In the genomic region with DNA sequence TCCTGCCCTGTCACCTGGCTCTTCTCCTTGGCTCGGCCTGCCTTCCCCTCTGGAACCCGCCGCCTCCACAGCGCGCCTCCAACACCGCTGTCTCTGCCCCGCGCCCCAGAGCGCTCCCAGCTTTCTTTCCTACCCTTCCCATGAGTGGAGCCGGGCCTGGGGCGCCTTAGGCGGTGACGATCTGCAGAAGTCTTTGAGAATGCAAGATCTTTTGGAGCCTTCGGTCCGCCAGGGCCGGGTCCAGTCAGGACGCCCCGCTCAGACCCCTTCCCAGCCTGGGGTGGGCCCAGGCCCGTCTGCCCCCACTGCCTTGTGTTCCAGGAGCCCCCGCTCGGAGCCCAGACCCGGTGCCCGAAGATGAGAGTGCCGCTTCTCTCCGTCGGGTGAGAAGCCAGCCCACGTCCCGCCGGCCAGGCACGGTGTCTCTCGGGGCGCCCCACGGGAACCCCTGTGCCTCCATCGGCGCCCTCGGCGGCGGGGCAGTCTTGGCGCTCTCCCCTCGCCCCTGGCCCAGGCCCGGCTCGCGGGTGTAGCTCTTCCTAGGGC, we compare ENCODE assay signal across 1 cellular context.
A peak's percentile ranks its signal among the peaks of the same experiment; 100 is the strongest.
TF ChIP-seq lines count a peak whose summit lies in the region.

No MANE protein-coding gene starts in this region.

TF ChIP-seq in GM12878, 131 proteins besides CTCF, POLR2A, EP300 and RAD21:
- TF ChIP-seq JUND (IDR thresholded peaks at IDR 0.05; ENCODE audit: low read depth, low read length) (no peak), MEF2B (IDR thresholded peaks at IDR 0.05; ENCODE audit: partially characterized antibody, poor library complexity, severe bottlenecking) (no peak), BRCA1 (IDR thresholded peaks at IDR 0.05; ENCODE audit: low read depth, low read length) (no peak), ZBED1 (IDR thresholded peaks at IDR 0.05; ENCODE audit: borderline replicate concordance) (no peak), MYC (IDR thresholded peaks at IDR 0.05; ENCODE audit: insufficient read depth, insufficient read length, insufficient replicate concordance, low read length, severe bottlenecking) (no peak), SUZ12 (IDR thresholded peaks at IDR 0.05; ENCODE audit: unreplicated experiment) (peak; percentile 54)
TF ChIP-seq in GM12878: peak in this region for 1.
